In genomic region chr19:49766007-49766937, GRCh38 we compare ENCODE assay signal across 8 cellular contexts. TPM values are rescaled to one million over a fixed set of nuclear protein-coding genes. Genes with fewer than 3 reads are reported as not detected.
A peak's percentile ranks its signal among the peaks of the same experiment; 100 is the strongest.
DNase-seq lines count a peak whose midpoint lies in the region; FAIRE-seq and TF ChIP-seq lines count a peak whose summit lies in the region.

No MANE protein-coding gene starts in this region.

- H3K27me3 ChIP-seq in SJSA1 (replicated peaks), result no peaks in the 10 kb centered on the region
- no peaks in the 10 kb centered on the region for H3K27me3 ChIP-seq in neuron (ENCODE audit: insufficient read depth, low read length)

- intact Hi-C loops in activated naive CD4-positive, alpha-beta T cell treated with anti-CD3 and anti-CD28 coated beads for 36 hours (cut with micrococcal nuclease), result loop anchor here (1.0 to 5.0 kb wide), 12 partner anchors 42 to 314 kb away; partner anchors contain the start of genes AKT1S1, ALDH16A1, ATF5 and FUZ

- H3K36me3 ChIP-seq in SJSA1, result peaks cover 16% of the 10 kb centered on the region
- no peaks in the 10 kb centered on the region for H3K36me3 ChIP-seq in neuron (ENCODE audit: insufficient read depth, low read length)

- H3K9me3 Mint-ChIP-seq in activated naive CD4-positive, alpha-beta T cell treated with anti-CD3 and anti-CD28 coated beads for 36 hours, result no peaks in the 10 kb centered on the region

- DNase-seq in GM04503 (ENCODE audit: low read depth) (peak; percentile 99), HFF-Myc (ENCODE audit: extremely low read depth, low read depth) (peak; percentile 99), MV-4-11 (lab: John Stamatoyannopoulos, UW) (peak; percentile 100), SJSA1 (ENCODE audit: low read depth in 1 of 2, low spot score in 2 of 2) (peak; percentile 100), frontal cortex (ENCODE audit: low spot score in 2 of 2) (peak; percentile 99), stromal cell of bone marrow (ENCODE audit: low read depth) (peak; percentile 100)
- DNase-seq in activated naive CD4-positive, alpha-beta T cell treated with anti-CD3 and anti-CD28 coated beads for 36 hours, result peak; percentile 100

- TF ChIP-seq CTCF in HFF-Myc (IDR thresholded peaks at IDR 0.05; ENCODE audit: low read depth, low read length, missing control alignments), result no peak

- H2AFZ ChIP-seq in neuron (ENCODE audit: low read depth, low read length), result peak overlapping the region; percentile 21

- CTCF ChIA-PET in activated naive CD4-positive, alpha-beta T cell treated with anti-CD3 and anti-CD28 coated beads for 36 hours (lab: Charles Lee), result interaction anchor here (0.5 to 1.0 kb wide), 3 partner anchors 45 to 358 kb away, joined by 3 to 4 read pairs (median 3); partner anchors contain the start of gene CPT1C

- H3K27ac Mint-ChIP-seq in activated naive CD4-positive, alpha-beta T cell treated with anti-CD3 and anti-CD28 coated beads for 36 hours, result peak overlapping the region; percentile 92

- H3K4me3 ChIP-seq in HFF-Myc (replicated peaks; ENCODE audit: low read depth, low read length) (peak overlapping the region; percentile 30), SJSA1 (peak overlapping the region; percentile 66), neuron (ENCODE audit: low read length) (peak overlapping the region; percentile 42)

- H3K4me1 ChIP-seq in SJSA1 (replicated peaks) (peaks cover 20% of the 10 kb centered on the region), neuron (ENCODE audit: insufficient read depth, low read length) (peaks cover 20% of the 10 kb centered on the region)

- peaks cover 2% of the 10 kb centered on the region for H3K36me3 Mint-ChIP-seq in activated naive CD4-positive, alpha-beta T cell treated with anti-CD3 and anti-CD28 coated beads for 36 hours (ENCODE audit: low read depth)

- H3K9me3 ChIP-seq in SJSA1 (replicated peaks) (no peaks in the 10 kb centered on the region), neuron (ENCODE audit: low read length) (no peaks in the 10 kb centered on the region)

- peak overlapping the region; percentile 75 for H3K27ac ChIP-seq in SJSA1

- peak; percentile 95 for FAIRE-seq in frontal cortex (lab: Jason Lieb, UNC)

- H3K4me3 Mint-ChIP-seq in activated naive CD4-positive, alpha-beta T cell treated with anti-CD3 and anti-CD28 coated beads for 36 hours, result peak overlapping the region; percentile 94

- no peaks in the 10 kb centered on the region for H3K27me3 Mint-ChIP-seq in activated naive CD4-positive, alpha-beta T cell treated with anti-CD3 and anti-CD28 coated beads for 36 hours (ENCODE audit: low read depth)

- peaks cover 30% of the 10 kb centered on the region for H3K4me1 Mint-ChIP-seq in activated naive CD4-positive, alpha-beta T cell treated with anti-CD3 and anti-CD28 coated beads for 36 hours (ENCODE audit: low read depth)

RNA-seq across cellular contexts. Expression of gene AP2A1, which starts 0.5 kb away (rescaled TPM):
- total RNA-seq in SJSA1 (2014; rRNA removed; shearing (Covaris generic)), result 87.8 and 103 TPM in 2 replicates
- total RNA-seq in activated naive CD4-positive, alpha-beta T cell treated with anti-CD3 and anti-CD28 coated beads for 36 hours, result 10 to 100 TPM; 87.7 to 88.3 TPM
- total RNA-seq in frontal cortex, result 50.5 TPM

RNA-seq across cellular contexts. Expression of gene TSKS, which starts 3.2 kb away (rescaled TPM):
- not detected in 2 replicates for total RNA-seq in SJSA1 (2014; rRNA removed; shearing (Covaris generic))
- total RNA-seq in activated naive CD4-positive, alpha-beta T cell treated with anti-CD3 and anti-CD28 coated beads for 36 hours, result under 1 TPM; 0.57 to 0.72 TPM
- not detected for total RNA-seq in frontal cortex

RNA-seq across cellular contexts. Expression of gene FUZ, which starts 46.8 kb away (rescaled TPM):
- 3.4 and 10.0 TPM in 2 replicates for total RNA-seq in SJSA1 (2014; rRNA removed; shearing (Covaris generic))
- total RNA-seq in activated naive CD4-positive, alpha-beta T cell treated with anti-CD3 and anti-CD28 coated beads for 36 hours, result 10 to 100 TPM; 14.5 to 14.9 TPM
- total RNA-seq in frontal cortex, result 17.5 TPM

RNA-seq across cellular contexts. Expression of gene MED25, which starts 51.8 kb away (rescaled TPM):
- 13.2 and 14.6 TPM in 2 replicates for total RNA-seq in SJSA1 (2014; rRNA removed; shearing (Covaris generic))
- 10 to 100 TPM; 32.4 to 39.2 TPM for total RNA-seq in activated naive CD4-positive, alpha-beta T cell treated with anti-CD3 and anti-CD28 coated beads for 36 hours
- total RNA-seq in frontal cortex, result 14.3 TPM

Comparison
In these comparisons a context has a peak if more than half of its experiments do, and no peak if none do; other contexts are left out.
1. Peak in every context shown above with its lines: DNase-seq, H3K4me3 ChIP-seq and H3K27ac ChIP-seq.